In genomic region chr7:102297487-102298218, GRCh38 we compare ENCODE assay signal across 20 cellular contexts. TPM values are rescaled to one million over a fixed set of nuclear protein-coding genes. Genes with fewer than 3 reads are reported as not detected.
A peak's percentile ranks its signal among the peaks of the same experiment; 100 is the strongest.
DNase-seq lines count a peak whose midpoint lies in the region; ATAC-seq, FAIRE-seq and TF ChIP-seq lines count a peak whose summit lies in the region.
"Had no signal": no experiment of that assay in that cellular context is flagged by ENCODE, and none has a peak within 500 bp of the region (broad histone marks: within the 10 kb centered on the region; RNA-seq: fewer than 3 reads in every experiment).

No MANE protein-coding gene starts in this region.

- H3K4me2 ChIP-seq in KMS-11, result no peak overlapping the region

- H3K27me3 ChIP-seq in KMS-11 (ENCODE audit: insufficient read depth, low read depth), result no peaks in the 10 kb centered on the region

- no peak overlapping the region for H3K4me3 ChIP-seq in KMS-11 (IDR thresholded peaks at IDR 0.05; ENCODE audit: insufficient read depth, low read depth, low read length)
- H3K4me3 ChIP-seq: SK-N-MC had no signal

- no peak overlapping the region for H3K9ac ChIP-seq in KMS-11

- H4K20me1 ChIP-seq in KMS-11 (ENCODE audit: insufficient read depth), result no peaks in the 10 kb centered on the region

- peak; percentile 76 for FAIRE-seq in urothelium cell line (lab: Jason Lieb, UNC)
- FAIRE-seq: RCC 7860 had no signal

- H3K27ac Mint-ChIP-seq in WTC11 (peak overlapping the region; percentile 61), memory B cell (peak overlapping the region; percentile 65)
- H3K27ac Mint-ChIP-seq: H9 had no signal

- H3K4me3 Mint-ChIP-seq in WTC11 (no peak overlapping the region), memory B cell (no peak overlapping the region)
- H3K4me3 Mint-ChIP-seq: H9 had no signal

- POLR2A ChIA-PET in WTC11 (lab: Charles Lee), result interaction anchor here (1.5 kb wide), 1 partner anchor 98 kb away, joined by 4 read pairs; the partner anchor contains the start of gene PRKRIP1

- H3K27me3 Mint-ChIP-seq in WTC11 (ENCODE audit: low read depth) (peaks cover 24% of the 10 kb centered on the region), memory B cell (no peaks in the 10 kb centered on the region)

- no peaks in the 10 kb centered on the region for H3K9me3 Mint-ChIP-seq in WTC11
- H3K9me3 Mint-ChIP-seq in memory B cell, result no peaks in the 10 kb centered on the region
- H3K9me3 Mint-ChIP-seq: H9 had no signal

- H3K27ac ChIP-seq in KMS-11, result peak overlapping the region; percentile 37; the same call in 1 of the 2 replicates
- H3K27ac ChIP-seq: SK-N-MC had no signal

- no peak for DNase-seq in WTC11 (ENCODE audit: low spot score)
- no peak for DNase-seq in memory B cell (ENCODE audit: low spot score in 2 of 2)
- no peak for DNase-seq in urothelium cell line (ENCODE audit: low spot score)
- no peak for DNase-seq in LoVo (ENCODE audit: low spot score)
- no peak for DNase-seq in hypothalamus (lab: John Stamatoyannopoulos, UW)
- DNase-seq in NCI-H1092 (lab: John Stamatoyannopoulos, UW), result no peak
- DNase-seq: C1 segment of cervical spinal cord, DMS79, H9, Kasumi-1, MM.1S, NCI-H1092 treated with DMSO at 0.1 percent for 48 hours, NCI-H146, NCI-H2029 treated with DMSO at 0.1 percent for 48 hours, NCI-H2171, NCI-H526, Right ventricle myocardium superior had no signal

- H3K4me1 Mint-ChIP-seq in WTC11 (peaks cover 33% of the 10 kb centered on the region), memory B cell (peaks cover 42% of the 10 kb centered on the region)

- H3K36me3 ChIP-seq in KMS-11 (ENCODE audit: insufficient read depth), result no peaks in the 10 kb centered on the region

- no peak overlapping the region for H2AFZ ChIP-seq in KMS-11 (ENCODE audit: low read depth)

- peaks cover 65% of the 10 kb centered on the region for H3K4me1 ChIP-seq in KMS-11 (ENCODE audit: low read depth, poor library complexity, severe bottlenecking)

- peaks cover 93% of the 10 kb centered on the region for H3K79me2 ChIP-seq in KMS-11 (ENCODE audit: insufficient read depth, low read depth)

- no peaks in the 10 kb centered on the region for H3K36me3 Mint-ChIP-seq in WTC11
- peaks cover 10% of the 10 kb centered on the region for H3K36me3 Mint-ChIP-seq in memory B cell

- CTCF ChIA-PET in WTC11 (lab: Charles Lee), result interaction anchor here (1.1 to 1.9 kb wide), 2 partner anchors 10 kb away, joined by 7 read pairs; partner anchors contain the start of gene SH2B2

- TF ChIP-seq CTCF in KMS-11 (conservative IDR thresholded peaks at IDR 0.05; ENCODE audit: low read depth, low read length) (no peak), WTC11 (IDR thresholded peaks at IDR 0.05) (no peak)

- ATAC-seq in WTC11 (no peak), memory B cell (ENCODE audit: low read depth) (no peak)

TF ChIP-seq in WTC11, 78 proteins besides CTCF, POLR2A, EP300 and RAD21:
- TF ChIP-seq, protein P1, sequence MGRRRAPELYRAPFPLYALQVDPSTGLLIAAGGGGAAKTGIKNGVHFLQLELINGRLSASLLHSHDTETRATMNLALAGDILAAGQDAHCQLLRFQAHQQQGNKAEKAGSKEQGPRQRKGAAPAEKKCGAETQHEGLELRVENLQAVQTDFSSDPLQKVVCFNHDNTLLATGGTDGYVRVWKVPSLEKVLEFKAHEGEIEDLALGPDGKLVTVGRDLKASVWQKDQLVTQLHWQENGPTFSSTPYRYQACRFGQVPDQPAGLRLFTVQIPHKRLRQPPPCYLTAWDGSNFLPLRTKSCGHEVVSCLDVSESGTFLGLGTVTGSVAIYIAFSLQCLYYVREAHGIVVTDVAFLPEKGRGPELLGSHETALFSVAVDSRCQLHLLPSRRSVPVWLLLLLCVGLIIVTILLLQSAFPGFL (CRISPR knock-in tag; IDR thresholded peaks at IDR 0.05; ENCODE audit: borderline replicate concordance), result no peak
- TF ChIP-seq SOX15 (CRISPR knock-in tag; IDR thresholded peaks at IDR 0.05), result no peak
- TF ChIP-seq ZNF219 (CRISPR knock-in tag; IDR thresholded peaks at IDR 0.05; ENCODE audit: borderline replicate concordance), result no peak
- TF ChIP-seq NR3C1 (CRISPR knock-in tag; conservative IDR thresholded peaks at IDR 0.05; ENCODE audit: low read depth), result no peak
- TF ChIP-seq ZNF512 (CRISPR knock-in tag; IDR thresholded peaks at IDR 0.05; ENCODE audit: borderline replicate concordance), result no peak
- TF ChIP-seq E2F4 (CRISPR knock-in tag; IDR thresholded peaks at IDR 0.05; ENCODE audit: borderline replicate concordance, low read depth), result no peak

RNA-seq across cellular contexts. Expression of gene SH2B2, which starts 11.0 kb away (rescaled TPM):
- total RNA-seq in WTC11 (2021), result 14.7 to 16.5 TPM (median 15.9 TPM) in 3 replicates

RNA-seq across cellular contexts. Expression of gene SPDYE6, which starts 58.6 kb away (rescaled TPM):
- total RNA-seq in WTC11 (2021), result not detected in 3 replicates
- total RNA-seq: H9, Right ventricle myocardium superior had no signal
